ENCODE assay signal across 8 cellular contexts in the genomic region with DNA sequence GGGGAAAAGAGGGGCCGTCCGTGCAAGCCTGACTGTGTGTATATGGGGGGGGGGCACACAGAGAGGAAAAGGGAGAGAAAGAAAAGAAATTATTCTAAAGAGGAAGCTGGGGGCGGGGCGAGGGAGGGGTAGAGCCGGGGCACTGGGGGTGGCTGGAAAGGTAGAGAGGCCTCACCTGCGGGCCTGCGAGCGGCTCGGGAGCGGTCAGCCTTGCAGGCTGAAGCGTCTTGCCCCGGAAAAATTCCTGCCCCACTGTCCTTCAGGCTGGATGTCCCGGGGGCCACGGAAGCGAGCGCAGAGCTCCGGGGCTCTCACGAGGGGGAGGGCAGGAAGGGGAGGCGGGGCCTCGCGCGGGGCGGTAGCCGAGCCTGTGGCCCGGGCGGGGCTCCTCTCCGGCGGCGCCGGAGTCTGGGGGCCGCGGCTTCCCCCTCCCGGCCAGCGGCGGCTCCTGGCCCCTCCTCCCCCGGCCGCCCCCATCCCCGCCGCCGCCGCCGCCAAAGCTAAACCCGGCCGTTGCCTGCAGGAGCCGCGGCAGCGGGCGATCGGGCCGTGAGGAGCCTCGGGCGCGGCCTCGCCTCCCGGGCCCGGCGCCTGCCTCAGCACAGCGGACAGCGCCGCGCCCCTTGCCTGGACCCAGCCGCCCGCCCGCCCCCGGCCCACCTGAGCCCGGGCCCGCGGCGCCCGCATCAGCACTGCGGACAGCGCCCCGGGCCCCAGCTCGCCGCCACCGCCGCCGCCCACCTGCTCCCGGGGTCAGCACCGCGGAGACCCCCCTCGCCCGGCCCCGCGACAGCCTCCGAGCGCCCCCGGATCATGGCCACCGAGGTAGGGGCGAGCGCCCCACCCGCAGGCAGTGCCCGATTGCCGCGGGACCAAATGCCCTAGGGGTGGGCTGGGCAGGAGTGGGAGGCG. TPM values are rescaled to one million over a fixed set of nuclear protein-coding genes. Genes with fewer than 3 reads are reported as not detected.
DNase-seq lines count a peak whose midpoint lies in the region; ATAC-seq and TF ChIP-seq lines count a peak whose summit lies in the region.

A gene (plus strand): TSS at position 353 of the 912 bp plus-strand sequence. CDS start 461 bp downstream, at position 814.

- H3K27ac ChIP-seq in CD4-positive, CD25-positive, alpha-beta regulatory T cell (ENCODE audit: insufficient read depth, low read length, poor library complexity, severe bottlenecking): peak within 1 kb of the TSS; percentile 47
- peak within 1 kb of the TSS in 1 of 4 donors; percentile 12 for H3K27ac ChIP-seq in transverse colon

- in situ Hi-C loops in transverse colon (cut with MboI; ENCODE audit: low pct_ligation_motif_present in 1 of 4, low pct_unique_long_range_greater_than_20kb in 1 of 4, low sequenced_read_pairs in 3 of 4): no loop called here

- H3K4me3 Mint-ChIP-seq in CD4-positive, CD25-positive, alpha-beta regulatory T cell: peak within 1 kb of the TSS; percentile 90 to 98 (median 95)
- H3K4me3 Mint-ChIP-seq in activated T-cell treated with anti-CD3 and anti-CD28 coated beads, Interleukin-2, amount 50 U/mL, for 72 hours: peak within 1 kb of the TSS; percentile 83

- no peaks in the 10 kb centered on the region for H3K36me3 ChIP-seq in CD4-positive, CD25-positive, alpha-beta regulatory T cell (ENCODE audit: control insufficient read depth, insufficient read depth, low read length)
- H3K36me3 ChIP-seq in transverse colon: no peaks in the 10 kb centered on the region

- H3K4me1 ChIP-seq in CD4-positive, CD25-positive, alpha-beta regulatory T cell (ENCODE audit: control insufficient read depth, insufficient read depth, low read length, poor library complexity, severe bottlenecking): peaks cover 34% of the 10 kb centered on the region
- peaks cover 0 to 15% (median 10%) of the 10 kb centered on the region in 4 donors for H3K4me1 ChIP-seq in transverse colon

- no peaks in the 10 kb centered on the region for H3K9me3 Mint-ChIP-seq in CD4-positive, CD25-positive, alpha-beta regulatory T cell
- no peaks in the 10 kb centered on the region for H3K9me3 Mint-ChIP-seq in activated T-cell treated with anti-CD3 and anti-CD28 coated beads, Interleukin-2, amount 50 U/mL, for 72 hours

- ATAC-seq in CD4-positive, CD25-positive, alpha-beta regulatory T cell (ENCODE audit: low read depth in 2 of 2): peak; percentile 80 to 81
- peak; percentile 48 for ATAC-seq in GM21786 (IDR thresholded peaks at IDR 0.05; ENCODE audit: unreplicated experiment)
- ATAC-seq in activated T-cell treated with anti-CD3 and anti-CD28 coated beads, Interleukin-2, amount 50 U/mL, for 72 hours (replicated peaks in 1 of 2): peak; percentile 84 to 88

- intact Hi-C loops in transverse colon (cut with DNase I; ENCODE audit: low total_unique reads): no loop called here

- H3K36me3 Mint-ChIP-seq in CD4-positive, CD25-positive, alpha-beta regulatory T cell: no peaks in the 10 kb centered on the region
- H3K36me3 Mint-ChIP-seq in activated T-cell treated with anti-CD3 and anti-CD28 coated beads, Interleukin-2, amount 50 U/mL, for 72 hours (ENCODE audit: insufficient read depth in 2 of 2): no peaks in the 10 kb centered on the region

- H3K27me3 Mint-ChIP-seq in CD4-positive, CD25-positive, alpha-beta regulatory T cell: no peaks in the 10 kb centered on the region
- H3K27me3 Mint-ChIP-seq in activated T-cell treated with anti-CD3 and anti-CD28 coated beads, Interleukin-2, amount 50 U/mL, for 72 hours (ENCODE audit: low read depth): no peaks in the 10 kb centered on the region

- peak within 1 kb of the TSS; percentile 85 for H3K4me3 ChIP-seq in CD4-positive, CD25-positive, alpha-beta regulatory T cell (ENCODE audit: low read depth, low read length)
- peak within 1 kb of the TSS; percentile 37 for H3K4me3 ChIP-seq in fibroblast of the aortic adventitia (ENCODE audit: low read depth, low read length)
- H3K4me3 ChIP-seq in transverse colon: peak within 1 kb of the TSS; percentile 13 to 73 (median 65)

- 0 to 2% methylated on average over 2 to 28 of the region's 96 CpGs for WGBS in transverse colon (ENCODE audit: low coverage in 1 of 2), 2 donors

- no peak for TF ChIP-seq POLR2A in transverse colon (IDR thresholded peaks at IDR 0.05)

- peaks cover 0 to 54% (median 31%) of the 10 kb centered on the region in 4 donors for H3K4me1 Mint-ChIP-seq in CD4-positive, CD25-positive, alpha-beta regulatory T cell
- peaks cover 38% of the 10 kb centered on the region for H3K4me1 Mint-ChIP-seq in activated T-cell treated with anti-CD3 and anti-CD28 coated beads, Interleukin-2, amount 50 U/mL, for 72 hours (ENCODE audit: low read depth)

- TF ChIP-seq CTCF in fibroblast of the aortic adventitia (IDR thresholded peaks at IDR 0.05; ENCODE audit: insufficient read depth, low read length) (no peak), transverse colon (IDR thresholded peaks at IDR 0.05) (no peak)

- H3K27me3 ChIP-seq in CD4-positive, CD25-positive, alpha-beta regulatory T cell (ENCODE audit: control insufficient read depth, insufficient read depth, low read length): no peaks in the 10 kb centered on the region
- H3K27me3 ChIP-seq in transverse colon: peaks cover 64% of the 10 kb centered on the region

- H3K27ac Mint-ChIP-seq in CD4-positive, CD25-positive, alpha-beta regulatory T cell: peak within 1 kb of the TSS; percentile 15 to 92 (median 89)
- no peak within 1 kb of the TSS for H3K27ac Mint-ChIP-seq in activated T-cell treated with anti-CD3 and anti-CD28 coated beads, Interleukin-2, amount 50 U/mL, for 72 hours

- H3K9me3 ChIP-seq in CD4-positive, CD25-positive, alpha-beta regulatory T cell (ENCODE audit: control insufficient read depth in 2 of 2, low read length in 2 of 2): no peaks in the 10 kb centered on the region
- no peaks in the 10 kb centered on the region for H3K9me3 ChIP-seq in transverse colon

- DNase-seq in CD4-positive, CD25-positive, alpha-beta regulatory T cell: peak; percentile 58 to 75 (median 66)
- DNase-seq in NOMO-1 treated with dmso at 0.1 percent for 144 hours (lab: John Stamatoyannopoulos, UW; ENCODE audit: unreplicated experiment) (peak; percentile 14), fibroblast of the aortic adventitia (ENCODE audit: low read depth) (no peak), occipital lobe (lab: John Stamatoyannopoulos, UW) (peak; percentile 32), transverse colon (peak; percentile 44), SK-N-DZ (ENCODE audit: low spot score) (no peak)
- peak; percentile 66 to 70 for DNase-seq in activated T-cell treated with anti-CD3 and anti-CD28 coated beads, Interleukin-2, amount 50 U/mL, for 72 hours

- TF ChIP-seq EP300 in transverse colon (IDR thresholded peaks at IDR 0.05; ENCODE audit: low read depth): no peak

RNA-seq across cellular contexts. Expression of the gene that starts here (rescaled TPM):
- 14.1 TPM for total RNA-seq in CD4-positive, CD25-positive, alpha-beta regulatory T cell
- polyA plus RNA-seq in CD4-positive, CD25-positive, alpha-beta regulatory T cell: 1 to 10 TPM in 3 of 4 donors, under 1 TPM in 1; 0.84 to 1.3 (median 1.3) TPM
- under 1 TPM; 0.55 to 0.83 TPM for total RNA-seq in activated T-cell treated with anti-CD3 and anti-CD28 coated beads, Interleukin-2, amount 50 U/mL, for 72 hours
- total RNA-seq in fibroblast of the aortic adventitia (ENCODE audit: low replicate concordance) (not detected in 2 replicates), occipital lobe (11.9 TPM), transverse colon (under 1 TPM in 2 of 4 donors, not detected in 2; 0.14 to 0.16 TPM)
- polyA plus RNA-seq in SK-N-DZ (2014; cell fraction: cytosol; rRNA removed): 0.10 and 0.18 TPM in 2 replicates
- polyA plus RNA-seq in SK-N-DZ (2014; cell fraction: nucleus; rRNA removed): 0.40 and 1.0 TPM in 2 replicates

Comparison
In these comparisons a context has a peak if more than half of its experiments do, and no peak if none do; other contexts are left out.
1. Peak in DNase-seq and ATAC-seq in activated T-cell treated with anti-CD3 and anti-CD28 coated beads, Interleukin-2, amount 50 U/mL, for 72 hours; RNA of the gene not detected or under 1 TPM.
2. Peak in DNase-seq and H3K4me3 ChIP-seq in transverse colon; RNA of the gene not detected or under 1 TPM.
3. DNase-seq: peak in CD4-positive, CD25-positive, alpha-beta regulatory T cell (3 of 3), NOMO-1 treated with dmso at 0.1 percent for 144 hours (single experiment) and occipital lobe (single experiment); none in fibroblast of the aortic adventitia (single experiment) and SK-N-DZ (single experiment).
4. Peak in every context shown above with its lines, with median percentiles within 50 percentile points of each other: ATAC-seq and H3K4me3 ChIP-seq.